Comparison of ENCODE assay signal across 37 cellular contexts in the genomic region with DNA sequence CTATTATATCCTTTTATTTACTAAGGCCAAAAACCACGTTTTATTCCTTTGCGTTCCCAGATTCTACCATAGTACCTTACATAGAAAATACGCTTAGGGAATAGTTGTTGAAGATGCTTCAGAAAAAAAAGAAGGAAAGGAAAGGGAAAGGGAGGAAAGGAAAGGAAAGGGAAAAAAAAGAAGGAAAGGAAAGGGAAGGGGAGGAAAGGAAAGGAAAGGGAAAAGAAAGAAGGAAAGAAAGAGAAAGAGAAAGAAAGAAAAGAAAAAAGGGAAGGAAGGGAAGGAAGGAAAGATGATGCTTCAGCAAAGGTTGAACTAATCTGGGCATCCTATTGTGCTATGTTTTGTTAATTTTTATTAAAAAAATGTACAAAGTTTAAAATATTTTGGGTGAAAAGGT.
DNase-seq lines count a peak whose midpoint lies in the region; ATAC-seq, FAIRE-seq and TF ChIP-seq lines count a peak whose summit lies in the region.
"Had no signal": no experiment of that assay in that cellular context is flagged by ENCODE, and none has a peak within 500 bp of the region (broad histone marks: within the 10 kb centered on the region; RNA-seq: fewer than 3 reads in every experiment).

No MANE protein-coding gene starts in this region.

- TF ChIP-seq CTCF in HEK293 (tag by site-specific recombination; IDR thresholded peaks at IDR 0.05), result no peak
- no peak for TF ChIP-seq CTCF in K562 (IDR thresholded peaks at IDR 0.05 in 2 of 3, conservative IDR thresholded peaks at IDR 0.05 in 1 of 3; ENCODE audit: insufficient read depth in 2 of 3, low read depth in 1 of 3, low read length in 3 of 3)
- no peak for TF ChIP-seq CTCF in endothelial cell (IDR thresholded peaks at IDR 0.05; ENCODE audit: unreplicated experiment)

- no peak for DNase-seq in activated T-cell treated with anti-CD3 and anti-CD28 coated beads, Interleukin-2, amount 50 U/mL, for 72 hours
- no peak for DNase-seq in activated T-cell treated with anti-CD3 and anti-CD28 coated beads, Interleukin-2, amount 50 U/mL, for 48 hours
- no peak for DNase-seq in K562 (ENCODE audit: extremely low read depth in 1 of 4, low spot score in 3 of 4)
- DNase-seq in endothelial cell (ENCODE audit: low spot score), result no peak
- no peak for DNase-seq in activated CD4-positive, alpha-beta T cell treated with anti-CD3 and anti-CD28 coated beads, Interleukin-2, amount 50 U/mL, for 48 hours
- DNase-seq: 8988T; ACHN; AML-193; BE2C; C1 segment of cervical spinal cord; Caco-2; Calu3; CD4-positive, alpha-beta memory T cell; CD4-positive, alpha-beta T cell; CD4-positive, CD25-positive, alpha-beta regulatory T cell; CD8-positive, alpha-beta memory T cell; CD8-positive, alpha-beta T cell; COR-L47; DMS 273 treated with DMSO at 0.1 percent for 48 hours; DMS153; DMS53; DMS79; DMS79 treated with DMSO at 0.1 percent for 48 hours; DND-41; EL had no signal

- CTCF ChIA-PET in HEK293 (lab: Yijun Ruan, JAX), result interaction anchor here (0.9 kb wide), 1 partner anchor 207 kb away, joined by 3 read pairs; no protein-coding TSS in a partner anchor
- CTCF ChIA-PET in K562 (lab: Yijun Ruan, JAX; ENCODE audit: low intra/inter-chr PET ratio), result no interaction called here

- peak overlapping the region; percentile 26 for H3K27ac Mint-ChIP-seq in activated T-cell treated with anti-CD3 and anti-CD28 coated beads, Interleukin-2, amount 50 U/mL, for 72 hours
- peak overlapping the region; percentile 39 for H3K27ac Mint-ChIP-seq in endothelial cell (ENCODE audit: unreplicated experiment)
- H3K27ac Mint-ChIP-seq: B cell; CD14-positive monocyte; CD4-positive, alpha-beta memory T cell; CD4-positive, alpha-beta T cell; CD4-positive, CD25-positive, alpha-beta regulatory T cell; CD8-positive, alpha-beta memory T cell; CD8-positive, alpha-beta T cell had no signal

- TF ChIP-seq POLR2A in K562 (conservative IDR thresholded peaks at IDR 0.05), result no peak

- H3K9me1 ChIP-seq in K562 (ENCODE audit: control insufficient read depth, insufficient read depth, low read length), result no peaks in the 10 kb centered on the region

- 0% methylated on average over 2 of the region's 3 CpGs for WGBS in K562 (ENCODE audit: insufficient coverage, low coverage, missing lambda C conversion rate)

- no peaks in the 10 kb centered on the region for H3K4me1 Mint-ChIP-seq in activated T-cell treated with anti-CD3 and anti-CD28 coated beads, Interleukin-2, amount 50 U/mL, for 72 hours (ENCODE audit: low read depth)
- H3K4me1 Mint-ChIP-seq in endothelial cell (ENCODE audit: unreplicated experiment), result no peaks in the 10 kb centered on the region
- H3K4me1 Mint-ChIP-seq: B cell; CD14-positive monocyte; CD8-positive, alpha-beta memory T cell had no signal

- no peak for TF ChIP-seq EP300 in K562 (IDR thresholded peaks at IDR 0.05; ENCODE audit: low read length)

- no peaks in the 10 kb centered on the region for H3K4me1 ChIP-seq in HEK293 (ENCODE audit: control insufficient read depth, insufficient read depth, low read length)
- H3K4me1 ChIP-seq in K562 (replicated peaks in 1 of 2; ENCODE audit: control insufficient read depth in 2 of 2, insufficient read depth in 2 of 2, low read length in 2 of 2), result no peaks in the 10 kb centered on the region
- H3K4me1 ChIP-seq: A549; BE2C; BLaER1; BLaER1 treated with 17β-estradiol and CSF1 and Interleukin-3, amounts not matched to agents 10 nM and 100 nM; Caco-2 had no signal

- H3K9me3 ChIP-seq in HEK293 (ENCODE audit: control insufficient read depth, insufficient read depth, low read depth, low read length) (no peaks in the 10 kb centered on the region), K562 (replicated peaks; ENCODE audit: control insufficient read depth, insufficient read depth, low read depth, low read length) (no peaks in the 10 kb centered on the region)
- H3K9me3 ChIP-seq: A549, BE2C, BLaER1, Caco-2 had no signal

- no peak overlapping the region for H3K4me3 ChIP-seq in HEK293 (ENCODE audit: low read depth, low read length)
- H3K4me3 ChIP-seq in K562, result no peak overlapping the region
- H3K4me3 ChIP-seq: A549; BLaER1; BLaER1 treated with 17β-estradiol and CSF1 and Interleukin-3, amounts not matched to agents 10 nM and 100 nM had no signal

- POLR2A ChIA-PET in HEK293 (lab: Yijun Ruan, JAX), result no interaction called here
- POLR2A ChIA-PET in K562 (lab: Yijun Ruan, JAX), result no interaction called here

- H3K9me3 Mint-ChIP-seq in activated T-cell treated with anti-CD3 and anti-CD28 coated beads, Interleukin-2, amount 50 U/mL, for 72 hours, result peaks cover 0 to 2% of the 10 kb centered on the region in 2 donors
- H3K9me3 Mint-ChIP-seq in endothelial cell (ENCODE audit: unreplicated experiment), result no peaks in the 10 kb centered on the region

- in situ Hi-C loops in K562 (cut with MboI), result no loop called here

- FAIRE-seq in K562 (lab: Jason Lieb, UNC), result no peak
- FAIRE-seq: A204.1, A549, D721Med had no signal

- TF ChIP-seq RAD21 in K562 (CRISPR knock-in tag; conservative IDR thresholded peaks at IDR 0.05 in 1 of 2, IDR thresholded peaks at IDR 0.05 in 1 of 2), result no peak

- H3K4me2 ChIP-seq in K562 (ENCODE audit: insufficient read depth, low read length), result no peak overlapping the region
- H3K4me2 ChIP-seq: A549; BLaER1; BLaER1 treated with 17β-estradiol and CSF1 and Interleukin-3, amounts not matched to agents 10 nM and 100 nM had no signal

- intact Hi-C loops in K562 (cut with micrococcal nuclease), result no loop called here

- H3K4me3 Mint-ChIP-seq in activated T-cell treated with anti-CD3 and anti-CD28 coated beads, Interleukin-2, amount 50 U/mL, for 72 hours, result no peak overlapping the region
- no peak overlapping the region for H3K4me3 Mint-ChIP-seq in endothelial cell (ENCODE audit: unreplicated experiment)
- H3K4me3 Mint-ChIP-seq: B cell; CD14-positive monocyte; CD4-positive, alpha-beta memory T cell; CD4-positive, alpha-beta T cell; CD4-positive, CD25-positive, alpha-beta regulatory T cell; CD8-positive, alpha-beta memory T cell; CD8-positive, alpha-beta T cell had no signal

- H3K9ac ChIP-seq in K562 (ENCODE audit: insufficient read depth in 1 of 2, low read depth in 2 of 2, low read length in 2 of 2), result no peak overlapping the region
- H3K9ac ChIP-seq: BLaER1; BLaER1 treated with 17β-estradiol and CSF1 and Interleukin-3, amounts not matched to agents 10 nM and 100 nM had no signal

- H3K27me3 Mint-ChIP-seq in activated T-cell treated with anti-CD3 and anti-CD28 coated beads, Interleukin-2, amount 50 U/mL, for 72 hours (ENCODE audit: low read depth), result no peaks in the 10 kb centered on the region
- H3K27me3 Mint-ChIP-seq in endothelial cell (ENCODE audit: unreplicated experiment), result no peaks in the 10 kb centered on the region
- H3K27me3 Mint-ChIP-seq: B cell; CD4-positive, alpha-beta memory T cell; CD4-positive, alpha-beta T cell; CD4-positive, CD25-positive, alpha-beta regulatory T cell; CD8-positive, alpha-beta memory T cell had no signal

- H4K20me1 ChIP-seq in K562 (replicated peaks; ENCODE audit: control insufficient read depth, insufficient read depth, low read length), result no peaks in the 10 kb centered on the region
- H4K20me1 ChIP-seq: BLaER1; BLaER1 treated with 17β-estradiol and CSF1 and Interleukin-3, amounts not matched to agents 10 nM and 100 nM had no signal

- H3K27me3 ChIP-seq in K562 (ENCODE audit: control insufficient read depth in 2 of 2, insufficient read depth in 2 of 2, low read length in 2 of 2), result no peaks in the 10 kb centered on the region
- H3K27me3 ChIP-seq: BE2C; BLaER1; BLaER1 treated with 17β-estradiol and CSF1 and Interleukin-3, amounts not matched to agents 10 nM and 100 nM had no signal

- H3K79me2 ChIP-seq in K562 (ENCODE audit: control insufficient read depth, insufficient read depth, low read length), result no peaks in the 10 kb centered on the region

- no peak overlapping the region for H3K27ac ChIP-seq in HEK293 (ENCODE audit: extremely low read depth, low read depth, low read length)
- no peak overlapping the region for H3K27ac ChIP-seq in K562 (ENCODE audit: extremely low read depth, low read depth, low read length)
- H3K27ac ChIP-seq: 22Rv1; A549; BLaER1; BLaER1 treated with 17β-estradiol and CSF1 and Interleukin-3, amounts not matched to agents 10 nM and 100 nM; C4-2B had no signal

- no TSS peak for BruUV-seq in K562 (replicated peaks; lab: Mats Ljungman, UMichigan)

- H3K36me3 ChIP-seq in HEK293 (ENCODE audit: control insufficient read depth in 2 of 2, insufficient read depth in 1 of 2, low read length in 2 of 2) (no peaks in the 10 kb centered on the region), K562 (ENCODE audit: control insufficient read depth, insufficient read depth, low read length) (no peaks in the 10 kb centered on the region)
- H3K36me3 ChIP-seq: BE2C, BLaER1 had no signal

- no peak for ATAC-seq in activated T-cell treated with anti-CD3 and anti-CD28 coated beads, Interleukin-2, amount 50 U/mL, for 72 hours (replicated peaks in 1 of 2)
- ATAC-seq in K562 (no peak), HG03571 (IDR thresholded peaks at IDR 0.05; ENCODE audit: unreplicated experiment) (no peak), GM18907 (IDR thresholded peaks at IDR 0.05; ENCODE audit: unreplicated experiment) (no peak)
- ATAC-seq: A549; CD8-positive, alpha-beta T cell had no signal

- H2AFZ ChIP-seq in K562 (ENCODE audit: low read depth, low read length), result no peak overlapping the region

- no peaks in the 10 kb centered on the region for H3K36me3 Mint-ChIP-seq in activated T-cell treated with anti-CD3 and anti-CD28 coated beads, Interleukin-2, amount 50 U/mL, for 72 hours (ENCODE audit: insufficient read depth in 2 of 2)
- H3K36me3 Mint-ChIP-seq in endothelial cell (ENCODE audit: low read depth, unreplicated experiment), result no peaks in the 10 kb centered on the region
- H3K36me3 Mint-ChIP-seq: CD14-positive monocyte had no signal

TF ChIP-seq in HEK293, 187 proteins besides CTCF, POLR2A, EP300 and RAD21:
- TF ChIP-seq ZNF366 (tag by site-specific recombination; conservative IDR thresholded peaks at IDR 0.05) (peak; percentile 50), PRDM1 (tag by site-specific recombination; IDR thresholded peaks at IDR 0.05) (peak; percentile 99), ZNF48 (tag by site-specific recombination; IDR thresholded peaks at IDR 0.05) (no peak), ZNF530 (tag by site-specific recombination; IDR thresholded peaks at IDR 0.05; ENCODE audit: low read depth) (peak; percentile 40; the same call in 1 of the 2 replicates)
TF ChIP-seq in HEK293: peak in this region for 3.

TF ChIP-seq in K562, 482 proteins besides CTCF, POLR2A, EP300 and RAD21 (continues in another document):
- TF ChIP-seq GABPB2 (CRISPR knock-in tag; conservative IDR thresholded peaks at IDR 0.05), result no peak
